Comparison of ENCODE assay signal across 5 cellular contexts in genomic region chr11:38839076-38839475, GRCh38.
"Had no signal": no experiment of that assay in that cellular context is flagged by ENCODE, and none has a peak within 500 bp of the region (broad histone marks: within the 10 kb centered on the region; RNA-seq: fewer than 3 reads in every experiment).

No MANE protein-coding gene starts in this region.

- DNase-seq: IMR-90, KBM-7 had no signal

- H3K4me3 ChIP-seq: K562 had no signal

- H3K27ac ChIP-seq: HL-60 had no signal

- ATAC-seq: HepG2, K562 had no signal
